Comparison of ENCODE assay signal across 1 cellular context in genomic region chr1:150629115-150629928, GRCh38.
A peak's percentile ranks its signal among the peaks of the same experiment; 100 is the strongest.
TF ChIP-seq lines count a peak whose summit lies in the region.

Gene ENSA (minus strand): TSS chr1:150629612. CDS start chr1:150629470, 142 bp downstream.

TF ChIP-seq in K562, 482 proteins besides CTCF, POLR2A, EP300 and RAD21 (continued from another document and continues in another):
- TF ChIP-seq ZNF318 (IDR thresholded peaks at IDR 0.05; ENCODE audit: borderline replicate concordance in 1 of 2, low read depth in 1 of 2) = no peak
- TF ChIP-seq NR4A1 (CRISPR knock-in tag; IDR thresholded peaks at IDR 0.05) = 0 out of 2 replicates have a peak, but pooled peaks have one; percentile 9
- peak; percentile 43; the same call in 1 of the 2 replicates for TF ChIP-seq NR4A1 (tag; IDR thresholded peaks at IDR 0.05)
- TF ChIP-seq MCM2 (IDR thresholded peaks at IDR 0.05; ENCODE audit: low read depth) = no peak
- TF ChIP-seq E2F3 (CRISPR knock-in tag; IDR thresholded peaks at IDR 0.05) = no peak
- TF ChIP-seq ZNF511 (CRISPR knock-in tag; IDR thresholded peaks at IDR 0.05) = no peak
- TF ChIP-seq ZNF830 (CRISPR knock-in tag; IDR thresholded peaks at IDR 0.05) = no peak
- TF ChIP-seq SMARCA5 (IDR thresholded peaks at IDR 0.05) = no peak
- TF ChIP-seq RHOXF2B (CRISPR knock-in tag; conservative IDR thresholded peaks at IDR 0.05) = no peak
- no peak for TF ChIP-seq RFX7 (CRISPR knock-in tag; IDR thresholded peaks at IDR 0.05)
- no peak for TF ChIP-seq SIX5 (IDR thresholded peaks at IDR 0.05; ENCODE audit: borderline replicate concordance in 1 of 2, insufficient read depth in 1 of 2, low read depth in 1 of 2, low read length in 2 of 2)
- no peak for TF ChIP-seq NONO (IDR thresholded peaks at IDR 0.05; ENCODE audit: low read depth in 2 of 2, low read length in 1 of 2)
- TF ChIP-seq ZNF282 (CRISPR knock-in tag; IDR thresholded peaks at IDR 0.05) = no peak
- TF ChIP-seq FOXP4 (CRISPR knock-in tag; IDR thresholded peaks at IDR 0.05; ENCODE audit: borderline replicate concordance) = no peak
- no peak for TF ChIP-seq KLF16 (IDR thresholded peaks at IDR 0.05)
- no peak for TF ChIP-seq RFX5 (IDR thresholded peaks at IDR 0.05; ENCODE audit: low read depth, low read length)
- TF ChIP-seq XRCC5 (IDR thresholded peaks at IDR 0.05; ENCODE audit: low read depth, low read length) = peak; percentile 76; the same call in 1 of the 2 replicates
- no peak for TF ChIP-seq CREB3L1 (IDR thresholded peaks at IDR 0.05; ENCODE audit: borderline replicate concordance, low read depth)
- TF ChIP-seq PREB (CRISPR knock-in tag; IDR thresholded peaks at IDR 0.05) = no peak; the same call in 1 of the 2 replicates
- no peak for TF ChIP-seq LCOR (CRISPR knock-in tag; IDR thresholded peaks at IDR 0.05)
- no peak for TF ChIP-seq ZBTB49 (CRISPR knock-in tag; IDR thresholded peaks at IDR 0.05; ENCODE audit: borderline replicate concordance)
- TF ChIP-seq THAP7 (CRISPR knock-in tag; IDR thresholded peaks at IDR 0.05) = no peak
- no peak for TF ChIP-seq MBD1 (CRISPR knock-in tag; IDR thresholded peaks at IDR 0.05)
- no peak for TF ChIP-seq HNRNPH1 (optimal IDR thresholded peaks at IDR 0.05; ENCODE audit: low read depth, low read length)
- TF ChIP-seq ZNF639 (CRISPR knock-in tag; conservative IDR thresholded peaks at IDR 0.05 in 1 of 2, IDR thresholded peaks at IDR 0.05 in 1 of 2) = peak in 1 of 2 experiments; percentile 88; a peak in 2 of 4 replicates
- TF ChIP-seq HES1 (IDR thresholded peaks at IDR 0.05; ENCODE audit: low read depth) = 0 out of 2 replicates have a peak, but pooled peaks have one; percentile 8
- TF ChIP-seq CEBPB (tag; IDR thresholded peaks at IDR 0.05) = peak; percentile 72
- peak; percentile 75 for TF ChIP-seq POLR2H (tag; IDR thresholded peaks at IDR 0.05; ENCODE audit: low read depth)
- TF ChIP-seq POLR2AphosphoS2 (IDR thresholded peaks at IDR 0.05; ENCODE audit: low read length) = peak; percentile 87; the same call in 1 of the 2 replicates
- TF ChIP-seq ZNF766 (CRISPR knock-in tag; conservative IDR thresholded peaks at IDR 0.05) = no peak
- TF ChIP-seq ETS1 (conservative IDR thresholded peaks at IDR 0.05; ENCODE audit: control insufficient read depth, low read depth, low read length) = peak; percentile 20; the same call in 1 of the 2 replicates
- TF ChIP-seq ZNF589 (CRISPR knock-in tag; IDR thresholded peaks at IDR 0.05; ENCODE audit: low read depth) = peak; percentile 59; the same call in 1 of the 2 replicates
